In genomic region chr1:51044834-51045233, GRCh38 we compare ENCODE assay signal across 9 cellular contexts. TPM values are rescaled to one million over a fixed set of nuclear protein-coding genes. Genes with fewer than 3 reads are reported as not detected.
DNase-seq lines count a peak whose midpoint lies in the region; ATAC-seq, FAIRE-seq and TF ChIP-seq lines count a peak whose summit lies in the region.
"Had no signal": no experiment of that assay in that cellular context is flagged by ENCODE, and none has a peak within 500 bp of the region (broad histone marks: within the 10 kb centered on the region; RNA-seq: fewer than 3 reads in every experiment).

No MANE protein-coding gene starts in this region.

- no peak overlapping the region for H3K4me3 ChIP-seq in LNCaP clone FGC (ENCODE audit: low read depth, low read length)
- no peak overlapping the region for H3K4me3 ChIP-seq in bronchial epithelial cell (ENCODE audit: low read depth, low read length)
- H3K4me3 ChIP-seq in osteoblast (ENCODE audit: insufficient read depth, low read length), result no peak overlapping the region

- H3K4me1 Mint-ChIP-seq in activated CD4-positive, alpha-beta memory T cell treated with anti-CD3 and anti-CD28 coated beads for 36 hours (ENCODE audit: low read depth), result no peaks in the 10 kb centered on the region

- intact Hi-C loops in activated CD4-positive, alpha-beta memory T cell treated with anti-CD3 and anti-CD28 coated beads for 36 hours (cut with micrococcal nuclease), result loop anchor here (2.0 kb wide), 1 partner anchor 172 kb away; no protein-coding TSS in a partner anchor

- H3K36me3 ChIP-seq in bronchial epithelial cell (ENCODE audit: control insufficient read depth, insufficient read depth, low read length), result no peaks in the 10 kb centered on the region
- no peaks in the 10 kb centered on the region for H3K36me3 ChIP-seq in osteoblast (ENCODE audit: insufficient read depth, low read length)

- H3K4me2 ChIP-seq in osteoblast (ENCODE audit: insufficient read depth, low read length), result no peak overlapping the region

- H3K27me3 ChIP-seq in bronchial epithelial cell (ENCODE audit: control insufficient read depth, insufficient read depth, low read length) (no peaks in the 10 kb centered on the region), osteoblast (ENCODE audit: insufficient read depth, low read length) (no peaks in the 10 kb centered on the region)

- H3K27ac Mint-ChIP-seq in activated CD4-positive, alpha-beta memory T cell treated with anti-CD3 and anti-CD28 coated beads for 36 hours, result no peak overlapping the region

- DNase-seq in NCI-H2081 (lab: John Stamatoyannopoulos, UW) (peak; percentile 23 to 36), NCI-H2081 treated with DMSO at 0.1 percent for 48 hours (lab: John Stamatoyannopoulos, UW) (no peak), LNCaP clone FGC (ENCODE audit: low read depth) (no peak), bronchial epithelial cell (ENCODE audit: low read depth) (peak; percentile 23), osteoblast (ENCODE audit: insufficient read length, low spot score, missing footprints) (no peak), OCI-M2 (lab: John Stamatoyannopoulos, UW; ENCODE audit: unreplicated experiment) (no peak)
- DNase-seq in activated CD4-positive, alpha-beta memory T cell treated with anti-CD3 and anti-CD28 coated beads for 36 hours, result no peak
- DNase-seq: posterior cingulate gyrus had no signal

- no peaks in the 10 kb centered on the region for H4K20me1 ChIP-seq in osteoblast (ENCODE audit: insufficient read depth, low read length)

- no peaks in the 10 kb centered on the region for H3K4me1 ChIP-seq in osteoblast (ENCODE audit: insufficient read depth, low read length)

- CTCF ChIA-PET in activated CD4-positive, alpha-beta memory T cell treated with anti-CD3 and anti-CD28 coated beads for 36 hours (lab: Charles Lee), result interaction anchor here (1.0 to 2.4 kb wide), 2 partner anchors 115 to 172 kb away, joined by 3 to 7 read pairs; no protein-coding TSS in a partner anchor

- H3K27me3 Mint-ChIP-seq in activated CD4-positive, alpha-beta memory T cell treated with anti-CD3 and anti-CD28 coated beads for 36 hours, result peaks cover 4% of the 10 kb centered on the region

- no peak overlapping the region for H2AFZ ChIP-seq in osteoblast (ENCODE audit: low read length)

- no peak for FAIRE-seq in bronchial epithelial cell (lab: Jason Lieb, UNC)

- peaks cover 7% of the 10 kb centered on the region for H3K9me3 Mint-ChIP-seq in activated CD4-positive, alpha-beta memory T cell treated with anti-CD3 and anti-CD28 coated beads for 36 hours

- TF ChIP-seq CTCF in LNCaP clone FGC (IDR thresholded peaks at IDR 0.05; ENCODE audit: control insufficient read depth, extremely low read depth, insufficient read depth) (peak; percentile 40; the same call in 1 of the 2 replicates), bronchial epithelial cell (IDR thresholded peaks at IDR 0.05; ENCODE audit: insufficient read depth, low read length, severe bottlenecking) (no peak), osteoblast (IDR thresholded peaks at IDR 0.05; ENCODE audit: extremely low read depth, low read depth, low read length) (peak; percentile 36)

- POLR2A ChIA-PET in activated CD4-positive, alpha-beta memory T cell treated with anti-CD3 and anti-CD28 coated beads for 36 hours (lab: Charles Lee), result no interaction called here

- ATAC-seq in HG02759 (IDR thresholded peaks at IDR 0.05; ENCODE audit: unreplicated experiment), result no peak

- no peaks in the 10 kb centered on the region for H3K9me3 ChIP-seq in osteoblast (ENCODE audit: low read depth, low read length)

- H3K79me2 ChIP-seq in osteoblast (ENCODE audit: insufficient read depth, low read length), result no peaks in the 10 kb centered on the region

- H3K36me3 Mint-ChIP-seq in activated CD4-positive, alpha-beta memory T cell treated with anti-CD3 and anti-CD28 coated beads for 36 hours, result no peaks in the 10 kb centered on the region

- H3K27ac ChIP-seq in osteoblast (ENCODE audit: low read depth, low read length), result no peak overlapping the region

- no peak overlapping the region for H3K4me3 Mint-ChIP-seq in activated CD4-positive, alpha-beta memory T cell treated with anti-CD3 and anti-CD28 coated beads for 36 hours

RNA-seq across cellular contexts. Expression of gene C1orf185, which starts 57.2 kb away (rescaled TPM):
- not detected in 2 replicates for total RNA-seq in bronchial epithelial cell
- not detected in 2 replicates for total RNA-seq in osteoblast
- not detected for total RNA-seq in activated CD4-positive, alpha-beta memory T cell treated with anti-CD3 and anti-CD28 coated beads for 36 hours

Comparison
In these comparisons a context has a peak if more than half of its experiments do, and no peak if none do; other contexts are left out.
1. DNase-seq: peak in NCI-H2081 (2 of 2) and bronchial epithelial cell (single experiment); none in NCI-H2081 treated with DMSO at 0.1 percent for 48 hours (single experiment), LNCaP clone FGC (single experiment), osteoblast (single experiment), OCI-M2 (single experiment) and activated CD4-positive, alpha-beta memory T cell treated with anti-CD3 and anti-CD28 coated beads for 36 hours (single experiment).